ENCODE assay signal across 8 cellular contexts in the genomic region with DNA sequence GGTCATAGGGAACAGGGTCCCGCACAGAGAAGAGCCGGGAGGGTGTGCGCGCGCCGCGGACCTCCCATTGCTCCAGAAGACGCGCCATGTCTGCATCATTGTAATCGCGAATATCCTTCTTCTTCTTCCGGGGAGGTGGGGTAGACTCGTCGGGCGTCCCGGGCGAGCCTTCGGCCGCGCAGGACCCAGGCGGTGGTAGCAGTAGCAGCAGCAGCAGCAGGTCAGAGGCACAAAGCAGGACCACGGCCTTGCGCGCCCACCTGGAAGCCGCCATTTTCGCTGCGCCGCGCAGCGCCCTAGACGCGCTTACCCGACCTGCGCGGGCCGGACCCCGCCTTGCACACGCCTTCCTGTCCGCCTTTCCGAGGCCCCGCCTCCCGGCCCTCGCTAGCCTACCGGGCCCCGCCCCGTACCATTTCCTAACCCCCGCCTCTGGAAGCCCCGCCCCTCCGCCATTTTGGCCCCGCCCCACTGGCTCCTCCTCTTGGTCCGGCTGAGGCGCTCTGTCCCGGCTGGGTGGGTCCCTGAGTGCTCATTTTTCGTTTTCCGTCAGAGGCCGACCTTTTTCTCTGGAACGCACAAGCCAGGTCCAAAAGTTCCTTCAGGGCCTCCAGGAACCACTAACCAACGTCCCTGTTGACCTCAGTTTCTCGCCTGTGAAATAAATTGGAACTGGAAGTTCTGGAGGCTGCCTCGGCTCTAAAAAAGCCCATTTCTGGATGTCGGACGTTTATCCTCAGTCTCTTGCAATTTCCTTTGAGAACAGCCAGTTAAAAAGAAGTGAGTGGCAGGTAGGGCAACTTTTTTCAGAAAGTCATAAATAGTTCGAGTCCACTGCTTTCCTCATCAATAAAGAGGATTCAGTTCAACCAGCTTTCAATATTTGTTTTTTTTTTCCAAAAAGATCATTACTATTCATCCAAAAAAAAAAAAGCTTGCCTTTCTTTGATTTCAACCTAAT. TPM values are rescaled to one million over a fixed set of nuclear protein-coding genes. Genes with fewer than 3 reads are reported as not detected.
DNase-seq lines count a peak whose midpoint lies in the region; ATAC-seq and TF ChIP-seq lines count a peak whose summit lies in the region.

Gene MESD (minus strand): TSS at position 302 of the 961 bp plus-strand sequence. CDS start 28 bp downstream, at position 274.

- H3K27me3 Mint-ChIP-seq in T-helper 17 cell: no peaks in the 10 kb centered on the region

- no peaks in the 10 kb centered on the region for H3K9me3 ChIP-seq in T-helper 17 cell (ENCODE audit: control insufficient read depth, low read length, poor library complexity, severe bottlenecking)
- no peaks in the 10 kb centered on the region for H3K9me3 ChIP-seq in left ventricle myocardium inferior (replicated peaks)
- H3K9me3 ChIP-seq in prostate gland: no peaks in the 10 kb centered on the region

- ATAC-seq in GM18502 (IDR thresholded peaks at IDR 0.05; ENCODE audit: poor library complexity, unreplicated experiment): peak; percentile 97
- ATAC-seq in HG02943 (IDR thresholded peaks at IDR 0.05; ENCODE audit: low read depth, unreplicated experiment): peak; percentile 94
- ATAC-seq in T-helper 17 cell: peak; percentile 100

- H3K27me3 ChIP-seq in left ventricle myocardium inferior (ENCODE audit: low read depth) (no peaks in the 10 kb centered on the region), prostate gland (replicated peaks; ENCODE audit: insufficient read depth) (no peaks in the 10 kb centered on the region)

- H3K27ac Mint-ChIP-seq in T-helper 17 cell: peak within 1 kb of the TSS; percentile 99

- peak within 1 kb of the TSS; percentile 92 for H3K4me3 ChIP-seq in left ventricle myocardium inferior
- peak within 1 kb of the TSS; percentile 72 to 89 for H3K4me3 ChIP-seq in prostate gland

- TF ChIP-seq POLR2A in prostate gland (IDR thresholded peaks at IDR 0.05): peak; percentile 89

- under 1% methylated on average over 63 of the region's 63 CpGs for WGBS in prostate gland

- TF ChIP-seq CTCF in left ventricle myocardium inferior (IDR thresholded peaks at IDR 0.05; ENCODE audit: borderline replicate concordance) (no peak), prostate gland (IDR thresholded peaks at IDR 0.05) (peak in 1 of 4 experiments; percentile 3)

- intact Hi-C loops in left ventricle myocardium inferior (cut with micrococcal nuclease): loop anchor here (10.0 kb wide), 1 partner anchor 275 kb away; no protein-coding TSS in a partner anchor
- intact Hi-C loops in prostate gland (cut with DNase I): loop anchor here (10.0 kb wide), 1 partner anchor 295 kb away; the partner anchor contains the start of gene ABHD17C

- DNase-seq in NCI-H187 (lab: John Stamatoyannopoulos, UW) (peak; percentile 64 to 90), T-helper 17 cell (peak; percentile 91 to 97 (median 95)), amygdala (lab: John Stamatoyannopoulos, UW) (peak; percentile 41 to 99 (median 93)), left ventricle myocardium inferior (peak; percentile 99), prostate gland (ENCODE audit: low spot score) (peak; percentile 97), ureter (ENCODE audit: low spot score) (peak; percentile 99)

- peaks cover 73% of the 10 kb centered on the region for H3K4me1 ChIP-seq in left ventricle myocardium inferior
- H3K4me1 ChIP-seq in prostate gland (replicated peaks): no peaks in the 10 kb centered on the region

- peaks cover 49% of the 10 kb centered on the region for H3K4me1 Mint-ChIP-seq in T-helper 17 cell

- H3K4me3 Mint-ChIP-seq in T-helper 17 cell: peak within 1 kb of the TSS; percentile 99

- peaks cover 8% of the 10 kb centered on the region for H3K36me3 Mint-ChIP-seq in T-helper 17 cell (ENCODE audit: low read depth)

- H3K36me3 ChIP-seq in left ventricle myocardium inferior (no peaks in the 10 kb centered on the region), prostate gland (no peaks in the 10 kb centered on the region)

- peak within 1 kb of the TSS; percentile 94 for H3K27ac ChIP-seq in left ventricle myocardium inferior (replicated peaks)
- H3K27ac ChIP-seq in prostate gland: peak within 1 kb of the TSS; percentile 80 to 82

RNA-seq across cellular contexts. Expression of gene MESD, which starts in this region (rescaled TPM):
- total RNA-seq in T-helper 17 cell (10 to 100 TPM; 14.3 to 14.4 TPM), left ventricle myocardium inferior (13.5 TPM), prostate gland (10 to 100 TPM; 28.0 to 33.9 TPM), ureter (37.6 TPM)

Comparison
In these comparisons a context has a peak if more than half of its experiments do, and no peak if none do; other contexts are left out.
1. Peak in every context shown above with its lines: DNase-seq, ATAC-seq, H3K4me3 ChIP-seq and H3K27ac ChIP-seq.